ENCODE assay signal across 8 cellular contexts in genomic region chr9:9612270-9612669, GRCh38.
A peak's percentile ranks its signal among the peaks of the same experiment; 100 is the strongest.
DNase-seq lines count a peak whose midpoint lies in the region; ATAC-seq lines count a peak whose summit lies in the region.

No MANE protein-coding gene starts in this region.

- no peaks in the 10 kb centered on the region for H3K9me3 Mint-ChIP-seq in stimulated activated memory B cell treated with anti-CD40 and anti-IgM and Interleukin-4, amounts not matched to agents 10 μg/mL and 1 μg/mL and 100 μg/mL, for 72 hours

- intact Hi-C loops in Right ventricle myocardium superior (cut with DNase I): no loop called here

- peak; percentile 28 for DNase-seq in NCI-H82 (lab: John Stamatoyannopoulos, UW)
- no peak for DNase-seq in NCI-H82 treated with DMSO at 0.1 percent for 48 hours (lab: John Stamatoyannopoulos, UW; ENCODE audit: unreplicated experiment)
- DNase-seq in NCI-H2196 (lab: John Stamatoyannopoulos, UW; ENCODE audit: unreplicated experiment): peak; percentile 70
- DNase-seq in Right ventricle myocardium superior: no peak
- DNase-seq in GM19240 (ENCODE audit: insufficient read length, low spot score): no peak

- no peak overlapping the region for H3K27ac Mint-ChIP-seq in stimulated activated memory B cell treated with anti-CD40 and anti-IgM and Interleukin-4, amounts not matched to agents 10 μg/mL and 1 μg/mL and 100 μg/mL, for 72 hours

- peak; percentile 63 for ATAC-seq in HG03095 (IDR thresholded peaks at IDR 0.05; ENCODE audit: unreplicated experiment)
- ATAC-seq in stimulated activated memory B cell treated with anti-CD40 and anti-IgM and Interleukin-4, amounts not matched to agents 10 μg/mL and 1 μg/mL and 100 μg/mL, for 72 hours: peak; percentile 72
- ATAC-seq in Right ventricle myocardium superior (ENCODE audit: poor library complexity): no peak
- no peak for ATAC-seq in HG03469 (IDR thresholded peaks at IDR 0.05; ENCODE audit: unreplicated experiment)

- no peaks in the 10 kb centered on the region for H3K36me3 Mint-ChIP-seq in stimulated activated memory B cell treated with anti-CD40 and anti-IgM and Interleukin-4, amounts not matched to agents 10 μg/mL and 1 μg/mL and 100 μg/mL, for 72 hours

- H3K4me3 Mint-ChIP-seq in stimulated activated memory B cell treated with anti-CD40 and anti-IgM and Interleukin-4, amounts not matched to agents 10 μg/mL and 1 μg/mL and 100 μg/mL, for 72 hours: no peak overlapping the region

- H3K4me1 Mint-ChIP-seq in stimulated activated memory B cell treated with anti-CD40 and anti-IgM and Interleukin-4, amounts not matched to agents 10 μg/mL and 1 μg/mL and 100 μg/mL, for 72 hours: peaks cover 7% of the 10 kb centered on the region

- no peaks in the 10 kb centered on the region for H3K27me3 Mint-ChIP-seq in stimulated activated memory B cell treated with anti-CD40 and anti-IgM and Interleukin-4, amounts not matched to agents 10 μg/mL and 1 μg/mL and 100 μg/mL, for 72 hours

Comparison
In these comparisons a context has a peak if more than half of its experiments do, and no peak if none do; other contexts are left out.
1. DNase-seq: peak in NCI-H82 (single experiment) and NCI-H2196 (single experiment); none in NCI-H82 treated with DMSO at 0.1 percent for 48 hours (single experiment), Right ventricle myocardium superior (single experiment) and GM19240 (single experiment).
2. ATAC-seq: peak in HG03095 (single experiment) and stimulated activated memory B cell treated with anti-CD40 and anti-IgM and Interleukin-4, amounts not matched to agents 10 μg/mL and 1 μg/mL and 100 μg/mL, for 72 hours (single experiment); none in Right ventricle myocardium superior (single experiment) and HG03469 (single experiment).